ENCODE assay signal across 1 cellular context in genomic region chr2:39772086-39772811, GRCh38.
TF ChIP-seq lines count a peak whose summit lies in the region.

No MANE protein-coding gene starts in this region.

TF ChIP-seq in WTC11, 78 proteins besides CTCF, POLR2A, EP300 and RAD21 (continued from another document):
- TF ChIP-seq ZMAT4 (CRISPR knock-in tag; IDR thresholded peaks at IDR 0.05) = no peak
